In the genomic region with DNA sequence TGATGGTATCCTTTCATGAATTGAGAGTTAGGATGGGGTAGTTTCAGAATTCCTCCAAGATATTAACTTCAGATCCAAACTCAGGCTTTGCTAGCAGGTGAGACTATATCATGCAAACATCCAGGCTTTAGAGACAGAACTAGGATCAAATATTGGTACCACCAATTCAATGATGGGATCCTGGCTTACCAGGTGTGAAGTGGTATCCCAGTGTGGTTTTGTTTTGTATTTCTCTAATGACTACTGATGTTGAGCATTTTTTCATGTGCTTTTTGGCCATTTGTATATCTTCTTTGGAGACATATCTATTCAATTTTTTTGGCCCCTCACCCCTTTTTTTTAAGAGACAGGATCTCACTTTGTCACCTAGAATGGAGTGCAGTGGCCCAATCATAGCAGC, we compare ENCODE assay signal across 18 cellular contexts. TPM values are rescaled to one million over a fixed set of nuclear protein-coding genes. Genes with fewer than 3 reads are reported as not detected.
DNase-seq lines count a peak whose midpoint lies in the region; ATAC-seq, FAIRE-seq and TF ChIP-seq lines count a peak whose summit lies in the region.
"Had no signal": no experiment of that assay in that cellular context is flagged by ENCODE, and none has a peak within 500 bp of the region (broad histone marks: within the 10 kb centered on the region; RNA-seq: fewer than 3 reads in every experiment).

No MANE protein-coding gene starts in this region.

- peak overlapping the region; percentile 96 for H3K27ac Mint-ChIP-seq in mesothelial cell of epicardium
- no peak overlapping the region for H3K27ac Mint-ChIP-seq in natural killer cell treated with Interleukin-12 subunit alpha and Interleukin-12 subunit beta and Interleukin-15 and Interleukin-18, amount 100 ng/mL, for 72 hours

- no peak for FAIRE-seq in GM19239 (lab: Jason Lieb, UNC)
- FAIRE-seq: D721Med, GM12892, H54 had no signal

- no peak for ATAC-seq in natural killer cell treated with Interleukin-12 subunit alpha and Interleukin-12 subunit beta and Interleukin-15 and Interleukin-18, amount 100 ng/mL, for 72 hours
- ATAC-seq: CD8-positive, alpha-beta T cell had no signal

- peaks cover 11% of the 10 kb centered on the region for H3K36me3 Mint-ChIP-seq in mesothelial cell of epicardium
- no peaks in the 10 kb centered on the region for H3K36me3 Mint-ChIP-seq in natural killer cell treated with Interleukin-12 subunit alpha and Interleukin-12 subunit beta and Interleukin-15 and Interleukin-18, amount 100 ng/mL, for 72 hours

- H4K20me1 ChIP-seq in KMS-11 (ENCODE audit: insufficient read depth) = no peaks in the 10 kb centered on the region

- peaks cover 53% of the 10 kb centered on the region for H3K4me1 ChIP-seq in KMS-11 (ENCODE audit: low read depth, poor library complexity, severe bottlenecking)
- H3K4me1 ChIP-seq in suprapubic skin = peaks cover 50% of the 10 kb centered on the region

- H3K79me2 ChIP-seq in KMS-11 (ENCODE audit: insufficient read depth, low read depth) = no peaks in the 10 kb centered on the region

- H3K36me3 ChIP-seq in KMS-11 (ENCODE audit: insufficient read depth) (no peaks in the 10 kb centered on the region), WERI-Rb-1 (no peaks in the 10 kb centered on the region), suprapubic skin (no peaks in the 10 kb centered on the region)

- no peak for TF ChIP-seq EP300 in suprapubic skin (IDR thresholded peaks at IDR 0.05)

- peak overlapping the region; percentile 52; the same call in 1 of the 2 replicates for H3K4me2 ChIP-seq in KMS-11

- TF ChIP-seq CTCF in KMS-11 (conservative IDR thresholded peaks at IDR 0.05; ENCODE audit: low read depth, low read length) (no peak), WERI-Rb-1 (IDR thresholded peaks at IDR 0.05; ENCODE audit: low read depth, low read length) (no peak), mesothelial cell of epicardium (IDR thresholded peaks at IDR 0.05; ENCODE audit: unreplicated experiment) (no peak), suprapubic skin (IDR thresholded peaks at IDR 0.05) (no peak), GM20000 (IDR thresholded peaks at IDR 0.05; ENCODE audit: extremely low read depth, missing control alignments) (no peak)

- H3K4me1 Mint-ChIP-seq in mesothelial cell of epicardium = peaks cover 45% of the 10 kb centered on the region
- H3K4me1 Mint-ChIP-seq in natural killer cell treated with Interleukin-12 subunit alpha and Interleukin-12 subunit beta and Interleukin-15 and Interleukin-18, amount 100 ng/mL, for 72 hours (ENCODE audit: low read depth in 2 of 2) = peaks cover 0 to 4% of the 10 kb centered on the region in 2 donors

- peaks cover 3% of the 10 kb centered on the region for H3K9me3 ChIP-seq in WERI-Rb-1 (ENCODE audit: severe bottlenecking)
- no peaks in the 10 kb centered on the region for H3K9me3 ChIP-seq in suprapubic skin

- H3K9me3 Mint-ChIP-seq in mesothelial cell of epicardium = peaks cover 7% of the 10 kb centered on the region
- no peaks in the 10 kb centered on the region for H3K9me3 Mint-ChIP-seq in natural killer cell treated with Interleukin-12 subunit alpha and Interleukin-12 subunit beta and Interleukin-15 and Interleukin-18, amount 100 ng/mL, for 72 hours
- H3K9me3 Mint-ChIP-seq: CD14-positive monocyte; CD8-positive, alpha-beta T cell; IgD-negative memory B cell had no signal

- no peak for DNase-seq in WERI-Rb-1
- DNase-seq in mesothelial cell of epicardium (ENCODE audit: low spot score in 2 of 2, unreplicated experiment in 2 of 2) = no peak
- DNase-seq in suprapubic skin (ENCODE audit: low spot score in 2 of 2) = no peak
- no peak for DNase-seq in GM20000 (ENCODE audit: low spot score)
- DNase-seq in natural killer cell treated with Interleukin-12 subunit alpha and Interleukin-12 subunit beta and Interleukin-15 and Interleukin-18, amount 100 ng/mL, for 72 hours (ENCODE audit: low spot score) = no peak
- DNase-seq in GM19239 (ENCODE audit: insufficient read length, low spot score) = no peak
- DNase-seq: CD8-positive, alpha-beta T cell; COR-L47; DMS153; DND-41; GDM1; GM23248 had no signal

- no peaks in the 10 kb centered on the region for H3K27me3 Mint-ChIP-seq in mesothelial cell of epicardium (ENCODE audit: low read depth)
- no peaks in the 10 kb centered on the region for H3K27me3 Mint-ChIP-seq in natural killer cell treated with Interleukin-12 subunit alpha and Interleukin-12 subunit beta and Interleukin-15 and Interleukin-18, amount 100 ng/mL, for 72 hours
- H3K27me3 Mint-ChIP-seq: IgD-negative memory B cell had no signal

- H3K9ac ChIP-seq in KMS-11 = no peak overlapping the region
- H3K9ac ChIP-seq: GM23248 had no signal

- H3K27me3 ChIP-seq in KMS-11 (ENCODE audit: insufficient read depth, low read depth) (no peaks in the 10 kb centered on the region), WERI-Rb-1 (ENCODE audit: insufficient read depth, low read depth, severe bottlenecking) (no peaks in the 10 kb centered on the region), suprapubic skin (no peaks in the 10 kb centered on the region)

- H3K27ac ChIP-seq in KMS-11 (no peak overlapping the region; the same call in 1 of the 2 replicates), WERI-Rb-1 (peak overlapping the region; percentile 85; the same call in 1 of the 2 replicates), suprapubic skin (peak overlapping the region; percentile 73)
- H3K27ac ChIP-seq: GM23248 had no signal

- TF ChIP-seq POLR2A in suprapubic skin (IDR thresholded peaks at IDR 0.05) = no peak

- H2AFZ ChIP-seq in KMS-11 (ENCODE audit: low read depth) = no peak overlapping the region
- H2AFZ ChIP-seq: GM23248 had no signal

- no peak overlapping the region for H3K4me3 Mint-ChIP-seq in mesothelial cell of epicardium
- no peak overlapping the region for H3K4me3 Mint-ChIP-seq in natural killer cell treated with Interleukin-12 subunit alpha and Interleukin-12 subunit beta and Interleukin-15 and Interleukin-18, amount 100 ng/mL, for 72 hours
- H3K4me3 Mint-ChIP-seq: CD14-positive monocyte; CD8-positive, alpha-beta T cell had no signal

- H3K4me3 ChIP-seq in KMS-11 (IDR thresholded peaks at IDR 0.05; ENCODE audit: insufficient read depth, low read depth, low read length) (no peak overlapping the region), WERI-Rb-1 (ENCODE audit: low read depth, low read length) (no peak overlapping the region), suprapubic skin (no peak overlapping the region)
- H3K4me3 ChIP-seq: GM23248 had no signal

RNA-seq across cellular contexts. Expression of gene TOM1L2, which starts 57.0 kb away (rescaled TPM):
- total RNA-seq in mesothelial cell of epicardium (122 to 126 TPM (median 123 TPM) in 3 replicates), suprapubic skin (100 to 1,000 TPM; 128 to 259 (median 162) TPM)
- 10 to 100 TPM; 15.5 to 17.8 TPM for total RNA-seq in natural killer cell treated with Interleukin-12 subunit alpha and Interleukin-12 subunit beta and Interleukin-15 and Interleukin-18, amount 100 ng/mL, for 72 hours

RNA-seq across cellular contexts. Expression of gene DRC3, which starts 57.5 kb away (rescaled TPM):
- total RNA-seq in mesothelial cell of epicardium (2.9 to 3.2 TPM (median 3.2 TPM) in 3 replicates), suprapubic skin (10 to 100 TPM in 1 of 4 donors, 1 to 10 TPM in 3; 2.0 to 10.6 (median 5.5) TPM)
- total RNA-seq in natural killer cell treated with Interleukin-12 subunit alpha and Interleukin-12 subunit beta and Interleukin-15 and Interleukin-18, amount 100 ng/mL, for 72 hours = under 1 TPM in 1 of 2 donors, not detected in 1; 0.47 TPM
